24 cellular contexts compared by ENCODE assay signal in genomic region chr13:27665761-27666160, GRCh38.
"Had no signal": no experiment of that assay in that cellular context is flagged by ENCODE, and none has a peak within 500 bp of the region (broad histone marks: within the 10 kb centered on the region; RNA-seq: fewer than 3 reads in every experiment).

No MANE protein-coding gene starts in this region.

- H3K36me3 Mint-ChIP-seq: natural killer cell had no signal

- H3K4me3 ChIP-seq: coronary artery, heart left ventricle, neural progenitor cell, psoas muscle, spleen, thoracic aorta, transverse colon had no signal

- DNase-seq: effector CD4-positive, alpha-beta T cell; endodermal cell; erythroblast; foreskin melanocyte; hippocampal formation; natural killer cell; occipital lobe; psoas muscle; retina; spleen; stimulated activated CD4-positive, alpha-beta T cell treated with anti-CD3 and anti-CD28 coated beads, Interleukin-15, amount 100 ng/mL, for 24 hours; stimulated activated CD4-positive, alpha-beta T cell treated with anti-CD3 and anti-CD28 coated beads, Interleukin-1b, Interleukin-23, amount 100 ng/mL, for 48 hours; stimulated activated CD4-positive, alpha-beta T cell treated with anti-CD3 and anti-CD28 coated beads, Interleukin-4, amount 100 ng/mL, for 24 hours; stimulated activated naive CD8-positive, alpha-beta T cell treated with anti-CD3 and anti-CD28 coated beads, Interleukin-15, amount 100 ng/mL, for 72 hours; transverse colon had no signal

- ATAC-seq: heart left ventricle; left lobe of liver; natural killer cell; psoas muscle; sciatic nerve; stimulated activated memory B cell treated with anti-CD40 and anti-IgM and Interleukin-4, amounts not matched to agents 10 μg/mL and 1 μg/mL and 100 μg/mL, for 72 hours; stimulated activated naive CD8-positive, alpha-beta T cell treated with anti-CD3 and anti-CD28 coated beads, Interleukin-15, amount 100 ng/mL, for 72 hours had no signal

- H3K9me3 Mint-ChIP-seq: endodermal cell; natural killer cell; neural progenitor cell; stimulated activated memory B cell treated with anti-CD40 and anti-IgM and Interleukin-4, amounts not matched to agents 10 μg/mL and 1 μg/mL and 100 μg/mL, for 72 hours; stimulated activated naive CD8-positive, alpha-beta T cell treated with anti-CD3 and anti-CD28 coated beads, Interleukin-15, amount 100 ng/mL, for 72 hours had no signal

- H2AFZ ChIP-seq: neural progenitor cell, parathyroid adenoma had no signal

- H3K27me3 ChIP-seq: heart left ventricle, neural progenitor cell, spleen, transverse colon had no signal

- H3K4me2 ChIP-seq: neural progenitor cell had no signal

- H3K4me1 Mint-ChIP-seq: endodermal cell had no signal

- H3K27ac Mint-ChIP-seq: endodermal cell; natural killer cell; neural progenitor cell; stimulated activated memory B cell treated with anti-CD40 and anti-IgM and Interleukin-4, amounts not matched to agents 10 μg/mL and 1 μg/mL and 100 μg/mL, for 72 hours had no signal

- H3K79me2 ChIP-seq: parathyroid adenoma had no signal

- H3K27me3 Mint-ChIP-seq: stimulated activated memory B cell treated with anti-CD40 and anti-IgM and Interleukin-4, amounts not matched to agents 10 μg/mL and 1 μg/mL and 100 μg/mL, for 72 hours; stimulated activated naive CD8-positive, alpha-beta T cell treated with anti-CD3 and anti-CD28 coated beads, Interleukin-15, amount 100 ng/mL, for 72 hours had no signal

- H3K9me3 ChIP-seq: heart left ventricle, psoas muscle, spleen, thoracic aorta, transverse colon had no signal

- H3K4me1 ChIP-seq: neural progenitor cell, parathyroid adenoma, spleen, transverse colon had no signal

- FAIRE-seq: endothelial cell of umbilical vein had no signal

- H3K27ac ChIP-seq: coronary artery, heart left ventricle, neural progenitor cell, parathyroid adenoma, psoas muscle, spleen, thoracic aorta, transverse colon had no signal

- H3K9ac ChIP-seq: neural progenitor cell, parathyroid adenoma had no signal

- H3K4me3 Mint-ChIP-seq: endodermal cell; natural killer cell; neural progenitor cell; stimulated activated memory B cell treated with anti-CD40 and anti-IgM and Interleukin-4, amounts not matched to agents 10 μg/mL and 1 μg/mL and 100 μg/mL, for 72 hours; stimulated activated naive CD8-positive, alpha-beta T cell treated with anti-CD3 and anti-CD28 coated beads, Interleukin-15, amount 100 ng/mL, for 72 hours had no signal
